Comparison of ENCODE assay signal across 14 cellular contexts in genomic region chr7:55518836-55519235, GRCh38. TPM values are rescaled to one million over a fixed set of nuclear protein-coding genes. Genes with fewer than 3 reads are reported as not detected.
DNase-seq lines count a peak whose midpoint lies in the region; TF ChIP-seq lines count a peak whose summit lies in the region.
"Had no signal": no experiment of that assay in that cellular context is flagged by ENCODE, and none has a peak within 500 bp of the region (broad histone marks: within the 10 kb centered on the region; RNA-seq: fewer than 3 reads in every experiment).

No MANE protein-coding gene starts in this region.

- peaks cover 61% of the 10 kb centered on the region for H3K4me1 Mint-ChIP-seq in activated CD4-positive, alpha-beta T cell treated with anti-CD3 and anti-CD28 coated beads, Interleukin-2, amount 10 ng/mL, durations not matched to agents 7 days and 5 days
- H3K4me1 Mint-ChIP-seq in dendritic cell treated with granulocyte-macrophage colony-stimulating factor and Interleukin-4, amounts not matched to agents 40 ng/mL and 50 ng/mL, for 4 days (ENCODE audit: low read depth) = peaks cover 76% of the 10 kb centered on the region

- H3K27me3 ChIP-seq in transverse colon = no peaks in the 10 kb centered on the region

- H3K27me3 Mint-ChIP-seq in activated CD4-positive, alpha-beta T cell treated with anti-CD3 and anti-CD28 coated beads, Interleukin-2, amount 10 ng/mL, durations not matched to agents 7 days and 5 days = no peaks in the 10 kb centered on the region
- no peaks in the 10 kb centered on the region for H3K27me3 Mint-ChIP-seq in dendritic cell treated with granulocyte-macrophage colony-stimulating factor and Interleukin-4, amounts not matched to agents 40 ng/mL and 50 ng/mL, for 4 days

- H3K36me3 Mint-ChIP-seq in activated CD4-positive, alpha-beta T cell treated with anti-CD3 and anti-CD28 coated beads, Interleukin-2, amount 10 ng/mL, durations not matched to agents 7 days and 5 days (ENCODE audit: low read depth) = peaks cover 44% of the 10 kb centered on the region
- peaks cover 100% of the 10 kb centered on the region for H3K36me3 Mint-ChIP-seq in dendritic cell treated with granulocyte-macrophage colony-stimulating factor and Interleukin-4, amounts not matched to agents 40 ng/mL and 50 ng/mL, for 4 days (ENCODE audit: low read depth)

- H3K36me3 ChIP-seq in OCI-LY7 (ENCODE audit: insufficient read depth, low read length) (peaks cover 56% of the 10 kb centered on the region), transverse colon (peaks cover 0 to 14% (median 0%) of the 10 kb centered on the region in 4 donors)

- POLR2A ChIA-PET in activated CD4-positive, alpha-beta T cell treated with anti-CD3 and anti-CD28 coated beads, Interleukin-2, amount 10 ng/mL, durations not matched to agents 7 days and 5 days (lab: Charles Lee) = no interaction called here
- POLR2A ChIA-PET in OCI-LY7 (lab: Charles Lee) = interaction anchor here (1.1 kb wide), 1 partner anchor 10 kb away, joined by 5 read pairs; no protein-coding TSS in a partner anchor

- no peak for DNase-seq in activated CD4-positive, alpha-beta T cell treated with anti-CD3 and anti-CD28 coated beads, Interleukin-2, amount 10 ng/mL, durations not matched to agents 7 days and 5 days
- DNase-seq in activated CD4-positive, alpha-beta T cell treated with anti-CD3 and anti-CD28 coated beads for 1 hour = no peak
- DNase-seq in OCI-LY7 (ENCODE audit: low spot score) = no peak
- DNase-seq in transverse colon = no peak
- DNase-seq in DMS79 (lab: John Stamatoyannopoulos, UW) = no peak
- DNase-seq in effector CD8-positive, alpha-beta T cell (lab: John Stamatoyannopoulos, UW) = no peak
- DNase-seq in stimulated activated CD8-positive, alpha-beta memory T cell treated with anti-CD3 and anti-CD28 coated beads, Interleukin-4, amount 100 ng/mL, for 48 hours = no peak
- DNase-seq: GOT3, KBM-7, NCI-H1105 treated with DMSO at 0.1 percent for 48 hours, NCI-H187, SHP77 treated with DMSO at 0.1 percent for 48 hours had no signal

- no peak for TF ChIP-seq EP300 in transverse colon (IDR thresholded peaks at IDR 0.05; ENCODE audit: low read depth)

- H4K20me1 ChIP-seq in OCI-LY7 (ENCODE audit: insufficient read depth, low read length) = peaks cover 3% of the 10 kb centered on the region

- CTCF ChIA-PET in activated CD4-positive, alpha-beta T cell treated with anti-CD3 and anti-CD28 coated beads, Interleukin-2, amount 10 ng/mL, durations not matched to agents 7 days and 5 days (lab: Charles Lee) = interaction anchor here (1.3 kb wide), 1 partner anchor 29 kb away, joined by 3 read pairs; no protein-coding TSS in a partner anchor
- CTCF ChIA-PET in OCI-LY7 (lab: Charles Lee; ENCODE audit: unreplicated experiment) = no interaction called here

- H3K4me3 Mint-ChIP-seq in activated CD4-positive, alpha-beta T cell treated with anti-CD3 and anti-CD28 coated beads, Interleukin-2, amount 10 ng/mL, durations not matched to agents 7 days and 5 days = no peak overlapping the region
- H3K4me3 Mint-ChIP-seq in dendritic cell treated with granulocyte-macrophage colony-stimulating factor and Interleukin-4, amounts not matched to agents 40 ng/mL and 50 ng/mL, for 4 days = no peak overlapping the region

- intact Hi-C loops in OCI-LY7 (cut with micrococcal nuclease; ENCODE audit: unreplicated experiment) = no loop called here
- intact Hi-C loops in dendritic cell treated with granulocyte-macrophage colony-stimulating factor and Interleukin-4, amounts not matched to agents 40 ng/mL and 50 ng/mL, for 4 days (cut with micrococcal nuclease) = no loop called here
- intact Hi-C loops in transverse colon (cut with DNase I; ENCODE audit: low total_unique reads) = no loop called here

- WGBS in transverse colon (ENCODE audit: low coverage in 1 of 2), 2 donors = 88 to 91% methylated on average over 8 of the region's 8 CpGs

- H2AFZ ChIP-seq in OCI-LY7 (ENCODE audit: low read length) = no peak overlapping the region

- TSS peak; percentile 32 for BruUV-seq in OCI-LY7 (replicated peaks; lab: Mats Ljungman, UMichigan)

- H3K27ac ChIP-seq in OCI-LY7 (ENCODE audit: low read depth, low read length, poor library complexity, severe bottlenecking) (no peak overlapping the region), transverse colon (peak overlapping the region in 3 of 4 donors; percentile 17 to 82 (median 50))
- H3K27ac ChIP-seq: HL-60 had no signal

- no peaks in the 10 kb centered on the region for H3K9me2 ChIP-seq in OCI-LY7 (ENCODE audit: insufficient read depth, low read length)

- H3K4me1 ChIP-seq in OCI-LY7 (ENCODE audit: insufficient read depth, low read length, poor library complexity, severe bottlenecking) = peaks cover 49% of the 10 kb centered on the region
- H3K4me1 ChIP-seq in transverse colon = peaks cover 22 to 40% (median 33%) of the 10 kb centered on the region in 4 donors

- H3K27ac Mint-ChIP-seq in activated CD4-positive, alpha-beta T cell treated with anti-CD3 and anti-CD28 coated beads, Interleukin-2, amount 10 ng/mL, durations not matched to agents 7 days and 5 days = peak overlapping the region; percentile 50
- H3K27ac Mint-ChIP-seq in dendritic cell treated with granulocyte-macrophage colony-stimulating factor and Interleukin-4, amounts not matched to agents 40 ng/mL and 50 ng/mL, for 4 days = peak overlapping the region; percentile 40

- H3K9me3 ChIP-seq in OCI-LY7 (ENCODE audit: low read length) (no peaks in the 10 kb centered on the region), transverse colon (no peaks in the 10 kb centered on the region)

- TF ChIP-seq CTCF in OCI-LY7 (conservative IDR thresholded peaks at IDR 0.05; ENCODE audit: low read length) (no peak), transverse colon (IDR thresholded peaks at IDR 0.05) (no peak)

- TF ChIP-seq POLR2A in transverse colon (IDR thresholded peaks at IDR 0.05) = no peak

- H3K4me3 ChIP-seq in OCI-LY7 (ENCODE audit: low read depth, low read length, poor library complexity, severe bottlenecking) = no peak overlapping the region
- no peak overlapping the region for H3K4me3 ChIP-seq in transverse colon

- in situ Hi-C loops in transverse colon (cut with MboI; ENCODE audit: low pct_ligation_motif_present in 1 of 4, low pct_unique_long_range_greater_than_20kb in 1 of 4, low sequenced_read_pairs in 3 of 4) = no loop called here

- H3K79me2 ChIP-seq in OCI-LY7 (ENCODE audit: insufficient read depth, low read depth, low read length) = peaks cover 16% of the 10 kb centered on the region; the same call in 1 of the 2 replicates

- no peaks in the 10 kb centered on the region for H3K9me3 Mint-ChIP-seq in activated CD4-positive, alpha-beta T cell treated with anti-CD3 and anti-CD28 coated beads, Interleukin-2, amount 10 ng/mL, durations not matched to agents 7 days and 5 days
- H3K9me3 Mint-ChIP-seq in dendritic cell treated with granulocyte-macrophage colony-stimulating factor and Interleukin-4, amounts not matched to agents 40 ng/mL and 50 ng/mL, for 4 days = no peaks in the 10 kb centered on the region

- no peak overlapping the region for H3K4me2 ChIP-seq in OCI-LY7 (ENCODE audit: low read length)

RNA-seq across cellular contexts. Expression of gene VOPP1, which starts 53.5 kb away (rescaled TPM):
- total RNA-seq in activated CD4-positive, alpha-beta T cell treated with anti-CD3 and anti-CD28 coated beads, Interleukin-2, amount 10 ng/mL, durations not matched to agents 7 days and 5 days = 10 to 100 TPM; 74.5 to 77.2 TPM
- total RNA-seq in OCI-LY7 (2014; rRNA removed; shearing (Covaris generic)) = 66.9 and 68.8 TPM in 2 replicates
- total RNA-seq in OCI-LY7 (2022) = 72.1 and 73.9 TPM in 2 replicates
- total RNA-seq in transverse colon = 10 to 100 TPM; 22.1 to 79.2 (median 73.9) TPM
